1 cellular context compared by ENCODE assay signal in genomic region chr16:83804366-83804765, GRCh38.
TF ChIP-seq lines count a peak whose summit lies in the region.

No MANE protein-coding gene starts in this region.

TF ChIP-seq in H1, 55 proteins besides CTCF, POLR2A, EP300 and RAD21:
- no peak for TF ChIP-seq SP2 (IDR thresholded peaks at IDR 0.05; ENCODE audit: low read length)
- no peak for TF ChIP-seq NRF1 (IDR thresholded peaks at IDR 0.05; ENCODE audit: low read depth, low read length)
- no peak for TF ChIP-seq SIN3A (conservative IDR thresholded peaks at IDR 0.05 in 1 of 2, IDR thresholded peaks at IDR 0.05 in 1 of 2; ENCODE audit: low read depth in 1 of 2, low read length in 2 of 2)
- no peak for TF ChIP-seq ZNF274 (IDR thresholded peaks at IDR 0.05; ENCODE audit: borderline replicate concordance, extremely low read depth, low read length)
- no peak for TF ChIP-seq MAFK (IDR thresholded peaks at IDR 0.05; ENCODE audit: low read depth, low read length)
- no peak for TF ChIP-seq TAF7 (optimal IDR thresholded peaks at IDR 0.05; ENCODE audit: borderline replicate concordance, low read depth, low read length)
- no peak for TF ChIP-seq ATF3 (IDR thresholded peaks at IDR 0.05; ENCODE audit: insufficient read depth, low read depth, low read length)
- TF ChIP-seq ATF2 (IDR thresholded peaks at IDR 0.05; ENCODE audit: low read length), result no peak
- no peak for TF ChIP-seq CHD7 (IDR thresholded peaks at IDR 0.05; ENCODE audit: insufficient replicate concordance, low read length)
- no peak for TF ChIP-seq CBX5 (IDR thresholded peaks at IDR 0.05; ENCODE audit: low read depth, low read length)
- TF ChIP-seq E2F6 (IDR thresholded peaks at IDR 0.05), result no peak
